19 cellular contexts compared by ENCODE assay signal in genomic region chr3:13891017-13891392, GRCh38. TPM values are rescaled to one million over a fixed set of nuclear protein-coding genes. Genes with fewer than 3 reads are reported as not detected.
A peak's percentile ranks its signal among the peaks of the same experiment; 100 is the strongest.
DNase-seq lines count a peak whose midpoint lies in the region; ATAC-seq lines count a peak whose summit lies in the region.
"Had no signal": no experiment of that assay in that cellular context is flagged by ENCODE, and none has a peak within 500 bp of the region (broad histone marks: within the 10 kb centered on the region; RNA-seq: fewer than 3 reads in every experiment).

No MANE protein-coding gene starts in this region.

- peaks cover 37% of the 10 kb centered on the region for H3K27me3 Mint-ChIP-seq in activated naive CD4-positive, alpha-beta T cell treated with anti-CD3 and anti-CD28 coated beads, Interleukin-2, amount 10 ng/mL, durations not matched to agents 7 days and 5 days
- H3K27me3 Mint-ChIP-seq in activated naive CD8-positive, alpha-beta T cell treated with anti-CD3 and anti-CD28 coated beads for 36 hours, result no peaks in the 10 kb centered on the region
- no peaks in the 10 kb centered on the region for H3K27me3 Mint-ChIP-seq in natural killer cell treated with Interleukin-12 subunit alpha and Interleukin-12 subunit beta and Interleukin-15 and Interleukin-18, amount 100 ng/mL, for 72 hours
- H3K27me3 Mint-ChIP-seq: stimulated activated memory B cell treated with anti-CD40 and anti-IgM and Interleukin-4, amounts not matched to agents 10 μg/mL and 1 μg/mL and 100 μg/mL, for 72 hours had no signal

- peaks cover 2% of the 10 kb centered on the region for H3K9me3 Mint-ChIP-seq in activated naive CD4-positive, alpha-beta T cell treated with anti-CD3 and anti-CD28 coated beads, Interleukin-2, amount 10 ng/mL, durations not matched to agents 7 days and 5 days
- peaks cover 9% of the 10 kb centered on the region for H3K9me3 Mint-ChIP-seq in activated naive CD8-positive, alpha-beta T cell treated with anti-CD3 and anti-CD28 coated beads for 36 hours
- no peaks in the 10 kb centered on the region for H3K9me3 Mint-ChIP-seq in natural killer cell treated with Interleukin-12 subunit alpha and Interleukin-12 subunit beta and Interleukin-15 and Interleukin-18, amount 100 ng/mL, for 72 hours
- H3K9me3 Mint-ChIP-seq: dendritic cell treated with granulocyte-macrophage colony-stimulating factor and Interleukin-4, amounts not matched to agents 40 ng/mL and 50 ng/mL, for 4 days; stimulated activated memory B cell treated with anti-CD40 and anti-IgM and Interleukin-4, amounts not matched to agents 10 μg/mL and 1 μg/mL and 100 μg/mL, for 72 hours had no signal

- peaks cover 6% of the 10 kb centered on the region for H3K36me3 Mint-ChIP-seq in activated naive CD4-positive, alpha-beta T cell treated with anti-CD3 and anti-CD28 coated beads, Interleukin-2, amount 10 ng/mL, durations not matched to agents 7 days and 5 days
- peaks cover 4% of the 10 kb centered on the region for H3K36me3 Mint-ChIP-seq in activated naive CD8-positive, alpha-beta T cell treated with anti-CD3 and anti-CD28 coated beads for 36 hours
- H3K36me3 Mint-ChIP-seq in natural killer cell treated with Interleukin-12 subunit alpha and Interleukin-12 subunit beta and Interleukin-15 and Interleukin-18, amount 100 ng/mL, for 72 hours, result no peaks in the 10 kb centered on the region
- H3K36me3 Mint-ChIP-seq: brain; stimulated activated memory B cell treated with anti-CD40 and anti-IgM and Interleukin-4, amounts not matched to agents 10 μg/mL and 1 μg/mL and 100 μg/mL, for 72 hours had no signal

- no peaks in the 10 kb centered on the region for H3K36me3 ChIP-seq in H7 (replicated peaks; ENCODE audit: control insufficient read depth, insufficient read depth, low read length)
- H3K36me3 ChIP-seq: ovary, right lobe of liver, tibial artery had no signal

- H3K27ac Mint-ChIP-seq in activated naive CD4-positive, alpha-beta T cell treated with anti-CD3 and anti-CD28 coated beads, Interleukin-2, amount 10 ng/mL, durations not matched to agents 7 days and 5 days, result peak overlapping the region; percentile 96
- peak overlapping the region; percentile 67 for H3K27ac Mint-ChIP-seq in activated naive CD8-positive, alpha-beta T cell treated with anti-CD3 and anti-CD28 coated beads for 36 hours
- H3K27ac Mint-ChIP-seq in natural killer cell treated with Interleukin-12 subunit alpha and Interleukin-12 subunit beta and Interleukin-15 and Interleukin-18, amount 100 ng/mL, for 72 hours, result peak overlapping the region; percentile 14 to 33
- H3K27ac Mint-ChIP-seq: dendritic cell treated with granulocyte-macrophage colony-stimulating factor and Interleukin-4, amounts not matched to agents 40 ng/mL and 50 ng/mL, for 4 days; stimulated activated memory B cell treated with anti-CD40 and anti-IgM and Interleukin-4, amounts not matched to agents 10 μg/mL and 1 μg/mL and 100 μg/mL, for 72 hours had no signal

- H3K4me3 ChIP-seq in H7 (ENCODE audit: insufficient read depth, low read depth, low read length), result no peak overlapping the region
- H3K4me3 ChIP-seq: ovary, right lobe of liver, tibial artery had no signal

- DNase-seq in activated naive CD4-positive, alpha-beta T cell treated with anti-CD3 and anti-CD28 coated beads, Interleukin-2, amount 10 ng/mL, durations not matched to agents 7 days and 5 days, result no peak
- DNase-seq in activated naive CD4-positive, alpha-beta T cell (lab: John Stamatoyannopoulos, UW), result no peak
- DNase-seq in H7 (peak; percentile 12), NCI-H128 (lab: John Stamatoyannopoulos, UW; ENCODE audit: unreplicated experiment) (no peak), GM19240 (ENCODE audit: insufficient read length, low spot score) (no peak), NCI-H2196 treated with DMSO at 0.1 percent for 48 hours (lab: John Stamatoyannopoulos, UW; ENCODE audit: unreplicated experiment) (no peak)
- DNase-seq in activated naive CD8-positive, alpha-beta T cell treated with anti-CD3 and anti-CD28 coated beads for 36 hours, result no peak
- DNase-seq in natural killer cell treated with Interleukin-12 subunit alpha and Interleukin-12 subunit beta and Interleukin-15 and Interleukin-18, amount 100 ng/mL, for 72 hours (ENCODE audit: low spot score), result no peak
- DNase-seq: NCI-H1092 treated with DMSO at 0.1 percent for 48 hours, NCI-H524 treated with DMSO at 0.1 percent for 48 hours, ovary, right lobe of liver, Right ventricle myocardium superior had no signal

- peaks cover 22% of the 10 kb centered on the region for H3K27me3 ChIP-seq in H7 (ENCODE audit: control insufficient read depth, insufficient read depth, low read length)
- H3K27me3 ChIP-seq: ovary, right lobe of liver had no signal

- no peak for ATAC-seq in natural killer cell treated with Interleukin-12 subunit alpha and Interleukin-12 subunit beta and Interleukin-15 and Interleukin-18, amount 100 ng/mL, for 72 hours
- ATAC-seq: stimulated activated memory B cell treated with anti-CD40 and anti-IgM and Interleukin-4, amounts not matched to agents 10 μg/mL and 1 μg/mL and 100 μg/mL, for 72 hours had no signal

- peak overlapping the region; percentile 64 for H3K4me3 Mint-ChIP-seq in activated naive CD4-positive, alpha-beta T cell treated with anti-CD3 and anti-CD28 coated beads, Interleukin-2, amount 10 ng/mL, durations not matched to agents 7 days and 5 days
- H3K4me3 Mint-ChIP-seq in activated naive CD8-positive, alpha-beta T cell treated with anti-CD3 and anti-CD28 coated beads for 36 hours, result no peak overlapping the region
- no peak overlapping the region for H3K4me3 Mint-ChIP-seq in natural killer cell treated with Interleukin-12 subunit alpha and Interleukin-12 subunit beta and Interleukin-15 and Interleukin-18, amount 100 ng/mL, for 72 hours
- H3K4me3 Mint-ChIP-seq: brain; dendritic cell treated with granulocyte-macrophage colony-stimulating factor and Interleukin-4, amounts not matched to agents 40 ng/mL and 50 ng/mL, for 4 days; stimulated activated memory B cell treated with anti-CD40 and anti-IgM and Interleukin-4, amounts not matched to agents 10 μg/mL and 1 μg/mL and 100 μg/mL, for 72 hours had no signal

- peaks cover 41% of the 10 kb centered on the region for H3K4me1 Mint-ChIP-seq in activated naive CD4-positive, alpha-beta T cell treated with anti-CD3 and anti-CD28 coated beads, Interleukin-2, amount 10 ng/mL, durations not matched to agents 7 days and 5 days
- H3K4me1 Mint-ChIP-seq in activated naive CD8-positive, alpha-beta T cell treated with anti-CD3 and anti-CD28 coated beads for 36 hours, result peaks cover 18% of the 10 kb centered on the region
- peaks cover 11 to 13% of the 10 kb centered on the region in 2 donors for H3K4me1 Mint-ChIP-seq in natural killer cell treated with Interleukin-12 subunit alpha and Interleukin-12 subunit beta and Interleukin-15 and Interleukin-18, amount 100 ng/mL, for 72 hours (ENCODE audit: low read depth in 2 of 2)

- CTCF ChIA-PET in activated naive CD4-positive, alpha-beta T cell treated with anti-CD3 and anti-CD28 coated beads, Interleukin-2, amount 10 ng/mL, durations not matched to agents 7 days and 5 days (lab: Charles Lee), result interaction anchor here (1.4 to 14.2 kb wide), 3 partner anchors 10 to 262 kb away, joined by 3 to 470 read pairs (median 9); no protein-coding TSS in a partner anchor

RNA-seq across cellular contexts. Expression of gene WNT7A, which starts 11.1 kb away (rescaled TPM):
- total RNA-seq in H7 (2014; rRNA removed; shearing (Covaris generic)), result 0.04 and 0.07 TPM in 2 replicates
- total RNA-seq in activated naive CD8-positive, alpha-beta T cell treated with anti-CD3 and anti-CD28 coated beads for 36 hours, result under 1 TPM in 1 of 2 experiments, not detected in 1; 0.20 TPM
- not detected for total RNA-seq in natural killer cell treated with Interleukin-12 subunit alpha and Interleukin-12 subunit beta and Interleukin-15 and Interleukin-18, amount 100 ng/mL, for 72 hours
- total RNA-seq: fibroblast of villous mesenchyme, myocyte, right lobe of liver, Right ventricle myocardium superior had no signal

Comparison
In these comparisons a context has a peak if more than half of its experiments do, and no peak if none do; other contexts are left out.
1. H3K27ac Mint-ChIP-seq: peak in every context shown above with its lines; median percentile 96 in activated naive CD4-positive, alpha-beta T cell treated with anti-CD3 and anti-CD28 coated beads, Interleukin-2, amount 10 ng/mL, durations not matched to agents 7 days and 5 days; 67 in activated naive CD8-positive, alpha-beta T cell treated with anti-CD3 and anti-CD28 coated beads for 36 hours; 24 in natural killer cell treated with Interleukin-12 subunit alpha and Interleukin-12 subunit beta and Interleukin-15 and Interleukin-18, amount 100 ng/mL, for 72 hours.